Comparison of ENCODE assay signal across 8 cellular contexts in the genomic region with DNA sequence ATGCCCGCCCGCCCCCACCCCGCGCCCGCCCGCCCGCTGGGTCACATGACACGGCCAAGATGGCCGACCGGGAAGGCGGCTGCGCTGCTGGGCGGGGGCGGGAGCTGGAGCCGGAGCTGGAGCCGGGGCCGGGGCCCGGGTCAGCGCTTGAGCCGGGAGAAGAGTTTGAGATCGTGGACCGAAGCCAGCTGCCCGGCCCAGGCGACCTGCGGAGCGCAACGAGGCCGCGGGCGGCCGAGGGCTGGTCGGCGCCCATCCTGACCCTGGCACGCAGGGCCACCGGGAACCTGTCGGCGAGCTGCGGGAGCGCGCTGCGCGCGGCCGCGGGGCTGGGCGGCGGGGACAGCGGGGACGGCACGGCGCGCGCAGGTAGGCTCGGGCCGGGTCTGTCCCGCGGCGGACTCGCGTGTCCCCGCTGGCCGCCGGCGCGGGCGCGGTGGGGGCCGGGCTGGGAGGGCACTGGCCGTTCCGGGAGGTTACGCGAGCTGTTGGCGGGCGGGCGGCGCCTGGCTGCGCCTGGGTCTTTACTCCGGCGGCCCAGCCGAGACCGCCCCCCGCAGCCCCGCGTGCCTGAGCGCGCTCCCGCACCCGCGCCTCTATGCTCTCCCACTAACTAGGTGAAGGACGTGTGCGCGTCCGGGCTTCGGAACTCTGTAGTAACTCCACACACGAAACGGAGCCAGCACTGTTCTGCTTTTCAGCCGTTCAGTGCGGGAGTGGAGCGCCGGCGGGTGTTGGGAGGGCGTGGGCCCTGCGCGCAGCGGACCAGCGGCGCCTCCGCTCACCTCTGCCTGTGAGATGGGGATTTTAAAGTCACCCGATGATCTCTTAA. TPM values are rescaled to one million over a fixed set of nuclear protein-coding genes. Genes with fewer than 3 reads are reported as not detected.
DNase-seq lines count a peak whose midpoint lies in the region; ATAC-seq and TF ChIP-seq lines count a peak whose summit lies in the region.

A gene with protein sequence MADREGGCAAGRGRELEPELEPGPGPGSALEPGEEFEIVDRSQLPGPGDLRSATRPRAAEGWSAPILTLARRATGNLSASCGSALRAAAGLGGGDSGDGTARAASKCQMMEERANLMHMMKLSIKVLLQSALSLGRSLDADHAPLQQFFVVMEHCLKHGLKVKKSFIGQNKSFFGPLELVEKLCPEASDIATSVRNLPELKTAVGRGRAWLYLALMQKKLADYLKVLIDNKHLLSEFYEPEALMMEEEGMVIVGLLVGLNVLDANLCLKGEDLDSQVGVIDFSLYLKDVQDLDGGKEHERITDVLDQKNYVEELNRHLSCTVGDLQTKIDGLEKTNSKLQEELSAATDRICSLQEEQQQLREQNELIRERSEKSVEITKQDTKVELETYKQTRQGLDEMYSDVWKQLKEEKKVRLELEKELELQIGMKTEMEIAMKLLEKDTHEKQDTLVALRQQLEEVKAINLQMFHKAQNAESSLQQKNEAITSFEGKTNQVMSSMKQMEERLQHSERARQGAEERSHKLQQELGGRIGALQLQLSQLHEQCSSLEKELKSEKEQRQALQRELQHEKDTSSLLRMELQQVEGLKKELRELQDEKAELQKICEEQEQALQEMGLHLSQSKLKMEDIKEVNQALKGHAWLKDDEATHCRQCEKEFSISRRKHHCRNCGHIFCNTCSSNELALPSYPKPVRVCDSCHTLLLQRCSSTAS (plus strand): TSS at position 44 of the 832 bp plus-strand sequence. CDS start 16 bp downstream, at position 60.

- DNase-seq in NCI-H345 (lab: John Stamatoyannopoulos, UW): peak; percentile 84
- peak; percentile 75 to 82 for DNase-seq in activated CD4-positive, alpha-beta T cell treated with anti-CD3 and anti-CD28 coated beads for 4 hours
- peak; percentile 88 for DNase-seq in colonic mucosa
- peak; percentile 92 for DNase-seq in left lobe of liver (ENCODE audit: low spot score)
- peak; percentile 79 to 87 for DNase-seq in stimulated activated CD4-positive, alpha-beta T cell treated with anti-CD3 and anti-CD28 coated beads, Interleukin-2, amount 100 ng/mL, for 24 hours

- intact Hi-C loops in colonic mucosa (cut with DNase I): loop anchor here (5.0 kb wide), 1 partner anchor 57 kb away; no protein-coding TSS in a partner anchor

- no peak for TF ChIP-seq CTCF in colonic mucosa (IDR thresholded peaks at IDR 0.05)

- H2AFZ ChIP-seq in ACC112 (ENCODE audit: low read length, unreplicated experiment): peak within 1 kb of the TSS; percentile 51

- H3K9me3 ChIP-seq in colonic mucosa: no peaks in the 10 kb centered on the region

- H3K36me3 ChIP-seq in ACC112 (ENCODE audit: insufficient read depth, low read length) (no peaks in the 10 kb centered on the region), colonic mucosa (no peaks in the 10 kb centered on the region)

- no peaks in the 10 kb centered on the region for H3K27me3 ChIP-seq in ACC112 (ENCODE audit: insufficient read depth, low read length)
- no peaks in the 10 kb centered on the region for H3K27me3 ChIP-seq in colonic mucosa

- peak within 1 kb of the TSS; percentile 72 to 88 for H3K9ac ChIP-seq in colonic mucosa (ENCODE audit: low read depth in 2 of 2, low read length in 2 of 2)

- H3K4me1 ChIP-seq in ACC112 (ENCODE audit: control insufficient read depth, insufficient read depth, low read length, unreplicated experiment) (peaks cover 33% of the 10 kb centered on the region), colonic mucosa (no peaks in the 10 kb centered on the region)

- ATAC-seq in GM18519 (IDR thresholded peaks at IDR 0.05; ENCODE audit: low FRiP score, unreplicated experiment): peak; percentile 69
- peak; percentile 75 for ATAC-seq in HG03039 (IDR thresholded peaks at IDR 0.05; ENCODE audit: unreplicated experiment)
- peak; percentile 92 for ATAC-seq in left lobe of liver

- H3K4me3 ChIP-seq in ACC112 (ENCODE audit: low read depth, low read length) (peak within 1 kb of the TSS; percentile 100), colonic mucosa (peak within 1 kb of the TSS; percentile 69)

- peaks cover 38% of the 10 kb centered on the region for H3K79me2 ChIP-seq in ACC112 (ENCODE audit: control insufficient read depth, insufficient read depth, low read length, unreplicated experiment)

- H3K27ac ChIP-seq in ACC112 (ENCODE audit: low read depth, low read length) (peak within 1 kb of the TSS; percentile 92), colonic mucosa (peak within 1 kb of the TSS; percentile 92)

RNA-seq across cellular contexts. Expression of the gene that starts here (rescaled TPM):
- total RNA-seq in colonic mucosa: 10 to 100 TPM; 37.1 to 44.0 TPM
- total RNA-seq in left lobe of liver: 16.4 TPM

Comparison
In these comparisons a context has a peak if more than half of its experiments do, and no peak if none do; other contexts are left out.
1. Peak in every context shown above with its lines: DNase-seq, ATAC-seq, H3K4me3 ChIP-seq and H3K27ac ChIP-seq.